28 cellular contexts compared by ENCODE assay signal in genomic region chr2:174967693-174968260, GRCh38. TPM values are rescaled to one million over a fixed set of nuclear protein-coding genes. Genes with fewer than 3 reads are reported as not detected.
DNase-seq lines count a peak whose midpoint lies in the region; ATAC-seq, FAIRE-seq and TF ChIP-seq lines count a peak whose summit lies in the region.
"Had no signal": no experiment of that assay in that cellular context is flagged by ENCODE, and none has a peak within 500 bp of the region (broad histone marks: within the 10 kb centered on the region; RNA-seq: fewer than 3 reads in every experiment).

No MANE protein-coding gene starts in this region.

- POLR2A ChIA-PET in HepG2 (lab: Yijun Ruan, JAX): no interaction called here

- H3K9ac ChIP-seq in liver (ENCODE audit: low read depth in 1 of 2, low read length in 2 of 2) (no peak overlapping the region), HepG2 (ENCODE audit: insufficient read depth, low read depth, low read length) (no peak overlapping the region), astrocyte (ENCODE audit: low read length) (no peak overlapping the region)
- H3K9ac ChIP-seq: SK-N-SH had no signal

- CTCF ChIA-PET in HepG2 (lab: Yijun Ruan, JAX; ENCODE audit: low intra/inter-chr PET ratio, low total read pairs): no interaction called here

- in situ Hi-C loops in HepG2 (cut with HindIII; ENCODE audit: extremely low pct_ligation_motif_present, low pct_unique_long_range_greater_than_20kb): no loop called here

- TF ChIP-seq RAD21 in liver (IDR thresholded peaks at IDR 0.05) (no peak), HepG2 (CRISPR knock-in tag; IDR thresholded peaks at IDR 0.05) (no peak)

- TF ChIP-seq CTCF in liver (IDR thresholded peaks at IDR 0.05; ENCODE audit: low read depth, low read length, missing input control) (no peak), HepG2 (CRISPR knock-in tag; IDR thresholded peaks at IDR 0.05) (no peak), astrocyte (IDR thresholded peaks at IDR 0.05; ENCODE audit: insufficient read depth, low read depth, low read length) (no peak)

- H3K4me1 Mint-ChIP-seq in astrocyte (ENCODE audit: low read depth, unreplicated experiment): peaks cover 48% of the 10 kb centered on the region
- peaks cover 12% of the 10 kb centered on the region for H3K4me1 Mint-ChIP-seq in T-helper 2 cell treated with Interferon-gamma antibody and Interleukin-4, amounts not matched to agents 5 μg/mL and 100 μg/mL, for 36 hours (ENCODE audit: low read depth)
- H3K4me1 Mint-ChIP-seq: B cell had no signal

- no peak for TF ChIP-seq EP300 in HepG2 (IDR thresholded peaks at IDR 0.05; ENCODE audit: low read depth in 2 of 2, low read length in 2 of 2)
- TF ChIP-seq EP300 in HepG2 (CRISPR knock-in tag; IDR thresholded peaks at IDR 0.05; ENCODE audit: borderline replicate concordance): no peak

- H3K27me3 ChIP-seq in liver (ENCODE audit: control insufficient read depth in 4 of 4, insufficient read depth in 4 of 4, low read length in 3 of 4): no peaks in the 10 kb centered on the region
- peaks cover 0 to 17% of the 10 kb centered on the region in 2 experiments; a peak in 2 of 5 replicates for H3K27me3 ChIP-seq in HepG2 (ENCODE audit: control insufficient read depth in 1 of 2, insufficient read depth in 2 of 2, low read length in 2 of 2)
- no peaks in the 10 kb centered on the region for H3K27me3 ChIP-seq in astrocyte (ENCODE audit: insufficient read depth, low read length)
- H3K27me3 ChIP-seq: heart right ventricle, vagina had no signal

- no TSS peak for BruUV-seq in HepG2 (replicated peaks; lab: Mats Ljungman, UMichigan)

- ATAC-seq in HepG2: no peak
- peak; percentile 91 for ATAC-seq in left lobe of liver
- no peak for ATAC-seq in GM19452 (IDR thresholded peaks at IDR 0.05; ENCODE audit: unreplicated experiment)
- no peak for ATAC-seq in HG02981 (IDR thresholded peaks at IDR 0.05; ENCODE audit: unreplicated experiment)
- ATAC-seq: A549; activated CD4-positive, alpha-beta T cell treated with anti-CD3 and anti-CD28 coated beads for 36 hours; psoas muscle; stimulated activated naive CD8-positive, alpha-beta T cell treated with anti-CD3 and anti-CD28 coated beads, Interleukin-15, amount 100 ng/mL, for 72 hours had no signal

- no peaks in the 10 kb centered on the region for H3K27me3 Mint-ChIP-seq in astrocyte (ENCODE audit: low read depth, unreplicated experiment)
- peaks cover 4% of the 10 kb centered on the region for H3K27me3 Mint-ChIP-seq in T-helper 2 cell treated with Interferon-gamma antibody and Interleukin-4, amounts not matched to agents 5 μg/mL and 100 μg/mL, for 36 hours (ENCODE audit: low read depth)

- H3K79me2 ChIP-seq in HepG2 (ENCODE audit: insufficient read depth, low read length) (no peaks in the 10 kb centered on the region), astrocyte (ENCODE audit: insufficient read depth, low read length) (no peaks in the 10 kb centered on the region)

- H3K27ac Mint-ChIP-seq in astrocyte (ENCODE audit: unreplicated experiment): no peak overlapping the region
- no peak overlapping the region for H3K27ac Mint-ChIP-seq in T-helper 2 cell treated with Interferon-gamma antibody and Interleukin-4, amounts not matched to agents 5 μg/mL and 100 μg/mL, for 36 hours
- H3K27ac Mint-ChIP-seq: activated CD4-positive, alpha-beta T cell treated with anti-CD3 and anti-CD28 coated beads for 36 hours; activated naive CD8-positive, alpha-beta T cell treated with anti-CD3 and anti-CD28 coated beads, Interleukin-2, amount 10 ng/mL, durations not matched to agents 7 days and 5 days; B cell; stimulated activated naive CD8-positive, alpha-beta T cell treated with anti-CD3 and anti-CD28 coated beads, Interleukin-15, amount 100 ng/mL, for 72 hours had no signal

- H3K9me3 Mint-ChIP-seq in astrocyte (ENCODE audit: unreplicated experiment): peaks cover 3% of the 10 kb centered on the region
- H3K9me3 Mint-ChIP-seq in T-helper 2 cell treated with Interferon-gamma antibody and Interleukin-4, amounts not matched to agents 5 μg/mL and 100 μg/mL, for 36 hours: no peaks in the 10 kb centered on the region
- H3K9me3 Mint-ChIP-seq: activated naive CD8-positive, alpha-beta T cell treated with anti-CD3 and anti-CD28 coated beads, Interleukin-2, amount 10 ng/mL, durations not matched to agents 7 days and 5 days; stimulated activated naive CD8-positive, alpha-beta T cell treated with anti-CD3 and anti-CD28 coated beads, Interleukin-15, amount 100 ng/mL, for 72 hours had no signal

- peaks cover 2% of the 10 kb centered on the region for H3K36me3 Mint-ChIP-seq in astrocyte (ENCODE audit: low read depth, unreplicated experiment)
- no peaks in the 10 kb centered on the region for H3K36me3 Mint-ChIP-seq in T-helper 2 cell treated with Interferon-gamma antibody and Interleukin-4, amounts not matched to agents 5 μg/mL and 100 μg/mL, for 36 hours (ENCODE audit: low read depth)
- H3K36me3 Mint-ChIP-seq: activated naive CD8-positive, alpha-beta T cell treated with anti-CD3 and anti-CD28 coated beads, Interleukin-2, amount 10 ng/mL, durations not matched to agents 7 days and 5 days had no signal

- no peak for TF ChIP-seq POLR2A in HepG2 (IDR thresholded peaks at IDR 0.05; ENCODE audit: insufficient read depth in 1 of 2, low read depth in 2 of 2, low read length in 2 of 2)

- H3K4me2 ChIP-seq in HepG2 (ENCODE audit: low read depth, low read length): no peak overlapping the region
- no peak overlapping the region for H3K4me2 ChIP-seq in astrocyte (ENCODE audit: low read length)
- H3K4me2 ChIP-seq: A549, SK-N-SH had no signal

- no peak overlapping the region for H2AFZ ChIP-seq in HepG2 (ENCODE audit: low read length)
- no peak overlapping the region for H2AFZ ChIP-seq in astrocyte (ENCODE audit: low read depth, low read length)

- H3K9me3 ChIP-seq in liver (ENCODE audit: control insufficient read depth in 4 of 4, low read length in 3 of 4) (no peaks in the 10 kb centered on the region), HepG2 (ENCODE audit: low read length) (no peaks in the 10 kb centered on the region), astrocyte (ENCODE audit: insufficient read depth, low read depth, low read length) (no peaks in the 10 kb centered on the region)
- H3K9me3 ChIP-seq: A549, heart right ventricle, psoas muscle, SK-N-SH, vagina had no signal

- H4K20me1 ChIP-seq in HepG2 (ENCODE audit: insufficient read depth, low read length): no peaks in the 10 kb centered on the region
- no peaks in the 10 kb centered on the region for H4K20me1 ChIP-seq in astrocyte (ENCODE audit: insufficient read depth, low read length)

- intact Hi-C loops in HepG2 (cut with micrococcal nuclease; ENCODE audit: unreplicated experiment): no loop called here

- FAIRE-seq in HepG2 (lab: Jason Lieb, UNC) (no peak), astrocyte (lab: Jason Lieb, UNC) (no peak)
- FAIRE-seq: A549, endothelial cell of umbilical vein, GM19239, HTR-8/SVneo had no signal

- H3K27ac ChIP-seq in liver (ENCODE audit: low read depth in 1 of 2, low read length in 2 of 2) (no peak overlapping the region), HepG2 (ENCODE audit: extremely low read length, insufficient read depth, low read length) (no peak overlapping the region), astrocyte (ENCODE audit: low read depth, low read length) (no peak overlapping the region)
- H3K27ac ChIP-seq: psoas muscle, RWPE1, vagina had no signal

- H3K4me3 ChIP-seq in liver (ENCODE audit: low read depth in 1 of 3, low read length in 3 of 3) (no peak overlapping the region), HepG2 (replicated peaks in 1 of 3; ENCODE audit: insufficient read depth in 1 of 3, low read depth in 2 of 3, low read length in 3 of 3) (no peak overlapping the region), astrocyte (ENCODE audit: insufficient read depth, low read depth, low read length) (no peak overlapping the region)
- H3K4me3 ChIP-seq: A549, heart right ventricle, psoas muscle, vagina had no signal

- WGBS in liver: 41% methylated on average over 3 of the region's 3 CpGs
- 35% methylated on average over 3 of the region's 3 CpGs for WGBS in HepG2 (ENCODE audit: low lambda C conversion rate)

- no peaks in the 10 kb centered on the region for H3K36me3 ChIP-seq in liver (ENCODE audit: control insufficient read depth in 4 of 4, insufficient read depth in 3 of 4, low read depth in 1 of 4, low read length in 3 of 4)
- no peaks in the 10 kb centered on the region for H3K36me3 ChIP-seq in HepG2 (replicated peaks in 1 of 2; ENCODE audit: control insufficient read depth in 1 of 2, insufficient read depth in 2 of 2, low read length in 2 of 2)
- H3K36me3 ChIP-seq in astrocyte (ENCODE audit: insufficient read depth, low read length): no peaks in the 10 kb centered on the region
- H3K36me3 ChIP-seq: heart right ventricle, vagina had no signal

- H3K4me1 ChIP-seq in liver (ENCODE audit: control insufficient read depth in 4 of 4, insufficient read depth in 4 of 4, low read length in 3 of 4) (peaks cover 2 to 24% (median 11%) of the 10 kb centered on the region in 4 donors), HepG2 (ENCODE audit: insufficient read depth, low read length) (no peaks in the 10 kb centered on the region), astrocyte (ENCODE audit: insufficient read depth, low read length) (peaks cover 46% of the 10 kb centered on the region)
- H3K4me1 ChIP-seq: vagina had no signal

- no peak for DNase-seq in HepG2 (ENCODE audit: low spot score)
- DNase-seq in astrocyte (ENCODE audit: low read depth): peak; percentile 65
- DNase-seq in left lobe of liver (ENCODE audit: low spot score): no peak
- DNase-seq in activated naive CD4-positive, alpha-beta T cell treated with Interleukin-2 at 50 U/mL for 16 hours: no peak
- DNase-seq in T-helper 2 cell treated with Interferon-gamma antibody and Interleukin-4, amounts not matched to agents 5 μg/mL and 100 μg/mL, for 36 hours (ENCODE audit: low spot score): no peak
- DNase-seq: activated CD4-positive, alpha-beta T cell treated with anti-CD3 and anti-CD28 coated beads for 36 hours; activated effector memory CD4-positive, alpha-beta T cell treated with anti-CD3 and anti-CD28 coated beads, Interleukin-2, amount 50 U/mL, for 16 hours; activated naive CD8-positive, alpha-beta T cell treated with anti-CD3 and anti-CD28 coated beads, Interleukin-2, amount 10 ng/mL, durations not matched to agents 7 days and 5 days; activated T-cell treated with anti-CD3 and anti-CD28 coated beads, Interleukin-2, amount 50 U/mL, for 1 hour; heart right ventricle; Kasumi-1; mesenchymal stem cell; MV-4-11; NCI-H146; psoas muscle; SK-N-SH; stimulated activated naive CD8-positive, alpha-beta T cell treated with anti-CD3 and anti-CD28 coated beads, Interleukin-15, amount 100 ng/mL, for 72 hours; T-helper 2 cell had no signal

- no peak overlapping the region for H3K4me3 Mint-ChIP-seq in astrocyte (ENCODE audit: unreplicated experiment)
- no peak overlapping the region for H3K4me3 Mint-ChIP-seq in T-helper 2 cell treated with Interferon-gamma antibody and Interleukin-4, amounts not matched to agents 5 μg/mL and 100 μg/mL, for 36 hours
- H3K4me3 Mint-ChIP-seq: activated CD4-positive, alpha-beta T cell treated with anti-CD3 and anti-CD28 coated beads for 36 hours; activated naive CD8-positive, alpha-beta T cell treated with anti-CD3 and anti-CD28 coated beads, Interleukin-2, amount 10 ng/mL, durations not matched to agents 7 days and 5 days; B cell; stimulated activated naive CD8-positive, alpha-beta T cell treated with anti-CD3 and anti-CD28 coated beads, Interleukin-15, amount 100 ng/mL, for 72 hours had no signal

RNA-seq across cellular contexts. Expression of gene CHN1, which starts 37.4 kb away (rescaled TPM):
- 1 to 10 TPM; 1.1 to 1.6 TPM for total RNA-seq in liver
- 1 to 10 TPM in 1 of 2 donors, under 1 TPM in 1; 0.66 to 1.1 TPM for polyA plus RNA-seq in liver
- 2.5 and 2.8 TPM in 2 replicates for total RNA-seq in HepG2 (2016; rRNA removed; fragmentation: Illumina TruSeq; extraction: Trizol)
- 2.8 and 3.9 TPM in 2 replicates for total RNA-seq in HepG2 (2016; cell fraction: cytosol; rRNA removed; fragmentation: Illumina TruSeq; extraction: Trizol; ENCODE audit: low read depth)
- 3.0 and 3.3 TPM in 2 replicates for total RNA-seq in HepG2 (2016; cell fraction: insoluble cytoplasmic fraction; rRNA removed; fragmentation: Illumina TruSeq; extraction: Trizol)
- total RNA-seq in HepG2 (2016; cell fraction: membrane; rRNA removed; fragmentation: Illumina TruSeq; extraction: Trizol): 3.8 and 5.4 TPM in 2 replicates
- total RNA-seq in HepG2 (2016; cell fraction: nucleus; rRNA removed; fragmentation: Illumina TruSeq; extraction: Trizol): 3.1 and 6.8 TPM in 2 replicates
- 2.5 and 3.5 TPM in 2 replicates for polyA plus RNA-seq in HepG2 (2011; rRNA removed)
- polyA plus RNA-seq in HepG2 (2011; cell fraction: cytosol; rRNA removed): 1.3 and 3.1 TPM in 2 replicates
- polyA plus RNA-seq in HepG2 (2011; cell fraction: nucleus; rRNA removed): 1.7 and 2.6 TPM in 2 replicates
- polyA plus RNA-seq in HepG2 (2012): 1.1 and 2.4 TPM in 2 replicates
- 2.0 and 2.7 TPM in 2 replicates for polyA plus RNA-seq in HepG2 (2016; cell fraction: cytosol; fragmentation: Illumina TruSeq; extraction: Trizol; ENCODE audit: low read depth)
- 3.5 and 5.4 TPM in 2 replicates for polyA plus RNA-seq in HepG2 (2016; cell fraction: insoluble cytoplasmic fraction; fragmentation: Illumina TruSeq; extraction: Trizol; ENCODE audit: low read depth)
- polyA plus RNA-seq in HepG2 (2016; cell fraction: membrane; fragmentation: Illumina TruSeq; extraction: Trizol; ENCODE audit: low read depth): 4.4 and 4.9 TPM in 2 replicates
- 3.1 and 4.3 TPM in 2 replicates for polyA plus RNA-seq in HepG2 (2016; cell fraction: nucleus; fragmentation: Illumina TruSeq; extraction: Trizol; ENCODE audit: insufficient read depth, low read depth)
- polyA minus RNA-seq in HepG2 (2011; rRNA and poly(A)+ RNA removed; ENCODE audit: low replicate concordance): 1.2 and 14.3 TPM in 2 replicates
- 1.5 and 2.1 TPM in 2 replicates for polyA minus RNA-seq in HepG2 (2011; cell fraction: cytosol; rRNA and poly(A)+ RNA removed)
- polyA minus RNA-seq in HepG2 (2011; cell fraction: nucleus; rRNA and poly(A)+ RNA removed): 5.8 and 9.4 TPM in 2 replicates
- 23.9 and 28.8 TPM in 2 replicates for total RNA-seq in astrocyte
- 1.6 TPM for total RNA-seq in left lobe of liver
